8 cellular contexts compared by ENCODE assay signal in genomic region chr18:69400253-69400975, GRCh38. TPM values are rescaled to one million over a fixed set of nuclear protein-coding genes. Genes with fewer than 3 reads are reported as not detected.
DNase-seq lines count a peak whose midpoint lies in the region; ATAC-seq, FAIRE-seq and TF ChIP-seq lines count a peak whose summit lies in the region.

TSS of gene DOK6 (plus strand) at chr18:69400888.

- WGBS in thyroid gland, 2 donors: 0 to 1% methylated on average over 25 to 31 of the region's 79 CpGs

- TF ChIP-seq POLR2A in endothelial cell of umbilical vein (IDR thresholded peaks at IDR 0.05; ENCODE audit: low read depth, low read length): no peak
- TF ChIP-seq POLR2A in thyroid gland (IDR thresholded peaks at IDR 0.05): peak in 1 of 2 donors; percentile 26

- H3K9me1 ChIP-seq in endothelial cell of umbilical vein (replicated peaks; ENCODE audit: control insufficient read depth, extremely low read depth, insufficient read depth, low read length): no peaks in the 10 kb centered on the region

- peak; percentile 2 for DNase-seq in KBM-7
- peak; percentile 53 for DNase-seq in endothelial cell of umbilical vein (ENCODE audit: low read depth, low spot score)
- peak; percentile 13 for DNase-seq in medulla oblongata (ENCODE audit: extremely low spot score)
- peak; percentile 62 to 65 for DNase-seq in thyroid gland
- DNase-seq in NK-92 treated with Interleukin-12 subunit alpha and Interleukin-12 subunit beta, amount 100 ng/mL, for 24 hours (lab: John Stamatoyannopoulos, UW): no peak

- H2AFZ ChIP-seq in endothelial cell of umbilical vein (ENCODE audit: low read depth, low read length): peak within 1 kb of the TSS; percentile 67

- peak within 1 kb of the TSS; percentile 41 for H3K4me2 ChIP-seq in endothelial cell of umbilical vein (ENCODE audit: insufficient read depth, low read length)

- no peaks in the 10 kb centered on the region for H4K20me1 ChIP-seq in endothelial cell of umbilical vein (replicated peaks; ENCODE audit: control insufficient read depth, extremely low read depth, insufficient read depth, low read length)

- no peaks in the 10 kb centered on the region for H3K79me2 ChIP-seq in endothelial cell of umbilical vein (ENCODE audit: control insufficient read depth, insufficient read depth, low read length)

- peak within 1 kb of the TSS; percentile 11 to 45 (median 17) for H3K4me3 ChIP-seq in endothelial cell of umbilical vein (replicated peaks in 1 of 3; ENCODE audit: insufficient read depth in 1 of 3, low read depth in 1 of 3, low read length in 3 of 3)
- peak within 1 kb of the TSS; percentile 16 to 65 (median 62) for H3K4me3 ChIP-seq in thyroid gland (replicated peaks in 1 of 3)

- CTCF ChIA-PET in endothelial cell of umbilical vein (lab: Charles Lee): no interaction called here

- no TSS peak for BruUV-seq in endothelial cell of umbilical vein (replicated peaks; lab: Mats Ljungman, UMichigan)

- H3K9ac ChIP-seq in endothelial cell of umbilical vein (replicated peaks; ENCODE audit: extremely low read depth, insufficient read depth, low read length): no peak within 1 kb of the TSS

- H3K4me1 ChIP-seq in endothelial cell of umbilical vein (ENCODE audit: control insufficient read depth, extremely low read depth, insufficient read depth, low read length) (no peaks in the 10 kb centered on the region), thyroid gland (peaks cover 0 to 11% of the 10 kb centered on the region in 2 donors)

- ATAC-seq in SK-N-SH treated with all-trans-retinoic acid at 6 μM for 48 hours (peak; percentile 95), HG03469 (IDR thresholded peaks at IDR 0.05; ENCODE audit: unreplicated experiment) (no peak)

- H3K9me3 ChIP-seq in endothelial cell of umbilical vein (replicated peaks; ENCODE audit: control insufficient read depth, insufficient read depth, low read length) (no peaks in the 10 kb centered on the region), thyroid gland (no peaks in the 10 kb centered on the region)

- TF ChIP-seq CTCF in C4-2B (conservative IDR thresholded peaks at IDR 0.05) (no peak), endothelial cell of umbilical vein (IDR thresholded peaks at IDR 0.05; ENCODE audit: extremely low read depth in 1 of 2, insufficient read depth in 1 of 2, low read depth in 1 of 2, low read length in 2 of 2) (no peak), thyroid gland (IDR thresholded peaks at IDR 0.05) (no peak)

- peak; percentile 44 for FAIRE-seq in endothelial cell of umbilical vein (lab: Jason Lieb, UNC)

- H3K27ac ChIP-seq in C4-2B (peak within 1 kb of the TSS; percentile 13; the same call in 1 of the 2 replicates), endothelial cell of umbilical vein (ENCODE audit: insufficient read depth, low read depth, low read length) (no peak within 1 kb of the TSS), thyroid gland (peak within 1 kb of the TSS; percentile 11 to 66 (median 61))

- H3K27me3 ChIP-seq in endothelial cell of umbilical vein (ENCODE audit: control insufficient read depth in 2 of 2, insufficient read depth in 2 of 2, low read length in 2 of 2) (peaks cover 27 to 52% of the 10 kb centered on the region in 2 experiments), thyroid gland (no peaks in the 10 kb centered on the region)

- POLR2A ChIA-PET in endothelial cell of umbilical vein (lab: Charles Lee): no interaction called here

- dilution Hi-C loops in endothelial cell of umbilical vein (cut with MboI; ENCODE audit: extremely low pct_ligation_motif_present, low sequenced_read_pairs): no loop called here

- intact Hi-C loops in endothelial cell of umbilical vein (cut with micrococcal nuclease): no loop called here
- intact Hi-C loops in thyroid gland (cut with DNase I): no loop called here

- in situ Hi-C loops in KBM-7 (cut with MboI; ENCODE audit: low pct_unique_long_range_greater_than_20kb, low sequenced_read_pairs): no loop called here

- H3K36me3 ChIP-seq in endothelial cell of umbilical vein (ENCODE audit: control insufficient read depth in 2 of 2, extremely low read depth in 1 of 2, insufficient read depth in 2 of 2, low read length in 2 of 2): no peaks in the 10 kb centered on the region
- H3K36me3 ChIP-seq in thyroid gland: no peaks in the 10 kb centered on the region

TF ChIP-seq in SK-N-SH treated with all-trans-retinoic acid at 6 μM for 48 hours, 23 proteins besides CTCF, POLR2A, EP300 and RAD21 (continues in another document):
- TF ChIP-seq ZFP3 (CRISPR knock-in tag; IDR thresholded peaks at IDR 0.05) (no peak), TSHZ2 (CRISPR knock-in tag; IDR thresholded peaks at IDR 0.05) (0 out of 2 replicates have a peak, but pooled peaks have one; percentile 11)

TF ChIP-seq in endothelial cell of umbilical vein, 7 proteins besides CTCF, POLR2A, EP300 and RAD21:
- TF ChIP-seq MAX (IDR thresholded peaks at IDR 0.05; ENCODE audit: insufficient read depth, insufficient read length): no peak
- TF ChIP-seq EZH2 (IDR thresholded peaks at IDR 0.05; ENCODE audit: borderline replicate concordance, low read depth, low read length, severe bottlenecking): no peak
- TF ChIP-seq JUN (IDR thresholded peaks at IDR 0.05; ENCODE audit: borderline replicate concordance, insufficient read depth, insufficient read length, low read depth): no peak
- TF ChIP-seq MYC (IDR thresholded peaks at IDR 0.05; ENCODE audit: low read depth, low read length): no peak
- TF ChIP-seq POLR2AphosphoS5 (IDR thresholded peaks at IDR 0.05; ENCODE audit: insufficient read depth, low read depth, low read length): no peak
- TF ChIP-seq FOS (IDR thresholded peaks at IDR 0.05; ENCODE audit: borderline replicate concordance, insufficient read depth, low read length): no peak
- no peak for TF ChIP-seq GATA2 (IDR thresholded peaks at IDR 0.05; ENCODE audit: insufficient read depth, insufficient read length, low read depth, low read length)

RNA-seq across cellular contexts. Expression of gene DOK6, which starts in this region (rescaled TPM):
- total RNA-seq in endothelial cell of umbilical vein (not detected in 2 replicates), thyroid gland (1 to 10 TPM in 3 of 4 donors, under 1 TPM in 1; 0.94 to 3.1 (median 2.5) TPM)
- polyA plus RNA-seq in endothelial cell of umbilical vein: under 0.01 TPM in 1 of 2 replicates, not detected in the other
- polyA plus RNA-seq in endothelial cell of umbilical vein (2011; cell fraction: cytosol; rRNA removed): under 0.01 TPM in 1 of 2 replicates, not detected in the other
- polyA plus RNA-seq in endothelial cell of umbilical vein (2011; cell fraction: nucleus; rRNA removed): 0.01 TPM in 1 of 2 replicates, not detected in the other
- polyA plus RNA-seq in endothelial cell of umbilical vein (2012): not detected in 2 replicates
- not detected in 2 replicates for polyA minus RNA-seq in endothelial cell of umbilical vein
- polyA minus RNA-seq in endothelial cell of umbilical vein (2011; cell fraction: cytosol; rRNA and poly(A)+ RNA removed): not detected
- not detected in 2 replicates for polyA minus RNA-seq in endothelial cell of umbilical vein (2011; cell fraction: nucleus; rRNA and poly(A)+ RNA removed)

Comparison
In these comparisons a context has a peak if more than half of its experiments do, and no peak if none do; other contexts are left out.
1. Peak in DNase-seq, H3K4me3 ChIP-seq and H3K4me2 ChIP-seq in endothelial cell of umbilical vein; RNA of the gene not detected or under 1 TPM.